8 cellular contexts compared by ENCODE assay signal in the genomic region with DNA sequence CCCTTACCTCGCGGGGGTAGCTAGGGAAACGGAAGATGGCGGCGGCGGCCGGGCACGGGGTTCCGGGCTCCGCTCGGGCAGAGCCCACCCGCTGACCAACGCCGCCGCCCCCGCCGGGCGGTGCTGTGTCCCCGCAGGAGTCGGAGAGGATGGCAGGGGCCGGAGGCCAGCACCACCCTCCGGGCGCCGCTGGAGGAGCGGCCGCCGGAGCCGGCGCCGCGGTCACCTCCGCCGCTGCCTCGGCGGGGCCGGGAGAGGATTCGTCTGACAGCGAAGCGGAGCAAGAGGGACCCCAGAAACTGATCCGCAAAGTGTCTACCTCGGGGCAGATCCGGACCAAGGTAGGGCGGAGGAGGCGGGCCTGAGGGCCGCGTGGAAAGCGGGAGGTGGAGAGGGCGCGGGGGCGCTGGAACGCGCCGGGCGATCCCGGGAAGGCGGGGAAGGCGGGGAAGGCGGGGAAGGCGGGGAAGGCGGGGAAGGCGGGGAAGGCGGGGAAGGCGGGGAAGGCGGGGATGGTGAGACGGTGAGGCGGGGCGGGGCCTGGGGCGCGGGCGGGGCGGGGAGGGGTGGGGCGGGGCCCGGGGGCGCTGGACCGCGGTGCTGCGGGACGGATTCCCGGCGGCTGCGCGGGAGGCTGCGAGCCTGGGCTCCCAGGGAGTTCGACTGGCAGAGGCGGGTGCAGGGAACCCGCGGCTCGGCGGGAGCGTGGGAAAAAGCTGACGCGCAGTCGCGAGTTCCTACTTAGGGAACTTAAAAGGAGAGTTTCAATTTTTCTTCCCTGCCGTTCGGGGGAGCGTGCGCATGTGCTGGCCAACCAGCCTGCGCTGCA. TPM values are rescaled to one million over a fixed set of nuclear protein-coding genes. Genes with fewer than 3 reads are reported as not detected.
A peak's percentile ranks its signal among the peaks of the same experiment; 100 is the strongest.
DNase-seq lines count a peak whose midpoint lies in the region; ATAC-seq and TF ChIP-seq lines count a peak whose summit lies in the region.

A gene with protein sequence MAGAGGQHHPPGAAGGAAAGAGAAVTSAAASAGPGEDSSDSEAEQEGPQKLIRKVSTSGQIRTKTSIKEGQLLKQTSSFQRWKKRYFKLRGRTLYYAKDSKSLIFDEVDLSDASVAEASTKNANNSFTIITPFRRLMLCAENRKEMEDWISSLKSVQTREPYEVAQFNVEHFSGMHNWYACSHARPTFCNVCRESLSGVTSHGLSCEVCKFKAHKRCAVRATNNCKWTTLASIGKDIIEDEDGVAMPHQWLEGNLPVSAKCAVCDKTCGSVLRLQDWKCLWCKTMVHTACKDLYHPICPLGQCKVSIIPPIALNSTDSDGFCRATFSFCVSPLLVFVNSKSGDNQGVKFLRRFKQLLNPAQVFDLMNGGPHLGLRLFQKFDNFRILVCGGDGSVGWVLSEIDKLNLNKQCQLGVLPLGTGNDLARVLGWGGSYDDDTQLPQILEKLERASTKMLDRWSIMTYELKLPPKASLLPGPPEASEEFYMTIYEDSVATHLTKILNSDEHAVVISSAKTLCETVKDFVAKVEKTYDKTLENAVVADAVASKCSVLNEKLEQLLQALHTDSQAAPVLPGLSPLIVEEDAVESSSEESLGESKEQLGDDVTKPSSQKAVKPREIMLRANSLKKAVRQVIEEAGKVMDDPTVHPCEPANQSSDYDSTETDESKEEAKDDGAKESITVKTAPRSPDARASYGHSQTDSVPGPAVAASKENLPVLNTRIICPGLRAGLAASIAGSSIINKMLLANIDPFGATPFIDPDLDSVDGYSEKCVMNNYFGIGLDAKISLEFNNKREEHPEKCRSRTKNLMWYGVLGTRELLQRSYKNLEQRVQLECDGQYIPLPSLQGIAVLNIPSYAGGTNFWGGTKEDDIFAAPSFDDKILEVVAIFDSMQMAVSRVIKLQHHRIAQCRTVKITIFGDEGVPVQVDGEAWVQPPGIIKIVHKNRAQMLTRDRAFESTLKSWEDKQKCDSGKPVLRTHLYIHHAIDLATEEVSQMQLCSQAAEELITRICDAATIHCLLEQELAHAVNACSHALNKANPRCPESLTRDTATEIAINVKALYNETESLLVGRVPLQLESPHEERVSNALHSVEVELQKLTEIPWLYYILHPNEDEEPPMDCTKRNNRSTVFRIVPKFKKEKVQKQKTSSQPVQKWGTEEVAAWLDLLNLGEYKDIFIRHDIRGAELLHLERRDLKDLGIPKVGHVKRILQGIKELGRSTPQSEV (plus strand): TSS at position 24 of the 829 bp plus-strand sequence. CDS start 126 bp downstream, at position 150.

- WGBS in right lobe of liver (ENCODE audit: insufficient coverage, low coverage, low lambda C conversion rate, missing lambda C conversion rate): 0% methylated on average over 19 of the region's 99 CpGs

- H3K27ac ChIP-seq in ACC112 (ENCODE audit: low read depth, low read length) (peak within 1 kb of the TSS; percentile 68), duodenal mucosa (ENCODE audit: low read depth, low read length) (peak within 1 kb of the TSS; percentile 63), right lobe of liver (peak within 1 kb of the TSS; percentile 45 to 85 (median 66))

- peak within 1 kb of the TSS; percentile 57 to 79 for H3K9ac ChIP-seq in duodenal mucosa (ENCODE audit: low read depth in 1 of 2, low read length in 2 of 2)

- H3K79me2 ChIP-seq in ACC112 (ENCODE audit: control insufficient read depth, insufficient read depth, low read length, unreplicated experiment): peaks cover 38% of the 10 kb centered on the region

- H3K36me3 ChIP-seq in ACC112 (ENCODE audit: insufficient read depth, low read length): no peaks in the 10 kb centered on the region
- H3K36me3 ChIP-seq in duodenal mucosa (ENCODE audit: control insufficient read depth in 1 of 2, insufficient read depth in 2 of 2, low read length in 2 of 2): no peaks in the 10 kb centered on the region
- no peaks in the 10 kb centered on the region for H3K36me3 ChIP-seq in right lobe of liver

- TF ChIP-seq CTCF in right lobe of liver (IDR thresholded peaks at IDR 0.05): peak; percentile 9 to 18 (median 16)

- intact Hi-C loops in right lobe of liver (cut with DNase I): loop anchor here in 1 of 2 donors (10.0 kb wide), 1 partner anchor 84 kb away; a partner anchor contains a TSS

- ATAC-seq in GM18517 (IDR thresholded peaks at IDR 0.05; ENCODE audit: unreplicated experiment) (peak; percentile 57), HG03045 (IDR thresholded peaks at IDR 0.05; ENCODE audit: unreplicated experiment) (peak; percentile 52), right lobe of liver (peak; percentile 86 to 92 (median 89))

- DNase-seq in NCI-H345 treated with DMSO at 0.1 percent for 48 hours (lab: John Stamatoyannopoulos, UW; ENCODE audit: unreplicated experiment) (peak; percentile 31), right lobe of liver (peak; percentile 92 to 93 (median 93))
- peak; percentile 42 to 47 for DNase-seq in activated CD4-positive, alpha-beta T cell treated with anti-CD3 and anti-CD28 coated beads, Interleukin-2, amount 50 U/mL, for 4 hours
- peak; percentile 65 for DNase-seq in stimulated activated CD4-positive, alpha-beta T cell treated with anti-CD3 and anti-CD28 coated beads, Interleukin-4, amount 100 ng/mL, for 24 hours

- H2AFZ ChIP-seq in ACC112 (ENCODE audit: low read length, unreplicated experiment): peak within 1 kb of the TSS; percentile 74

- TF ChIP-seq POLR2A in right lobe of liver (IDR thresholded peaks at IDR 0.05): no peak

- H3K4me3 ChIP-seq in ACC112 (ENCODE audit: low read depth, low read length) (peak within 1 kb of the TSS; percentile 92), duodenal mucosa (ENCODE audit: low read depth in 1 of 2, low read length in 2 of 2) (peak within 1 kb of the TSS; percentile 88 to 95), right lobe of liver (peak within 1 kb of the TSS; percentile 74 to 87 (median 86))

- no peaks in the 10 kb centered on the region for H3K9me3 ChIP-seq in duodenal mucosa (ENCODE audit: control insufficient read depth in 1 of 2, low read length in 2 of 2)
- no peaks in the 10 kb centered on the region for H3K9me3 ChIP-seq in right lobe of liver

- H3K27me3 ChIP-seq in ACC112 (ENCODE audit: insufficient read depth, low read length): no peaks in the 10 kb centered on the region
- H3K27me3 ChIP-seq in duodenal mucosa (ENCODE audit: control insufficient read depth in 1 of 2, insufficient read depth in 2 of 2, low read length in 2 of 2): no peaks in the 10 kb centered on the region
- H3K27me3 ChIP-seq in right lobe of liver: no peaks in the 10 kb centered on the region

- H3K4me1 ChIP-seq in ACC112 (ENCODE audit: control insufficient read depth, insufficient read depth, low read length, unreplicated experiment): peaks cover 17% of the 10 kb centered on the region
- peaks cover 6 to 9% of the 10 kb centered on the region in 2 donors for H3K4me1 ChIP-seq in duodenal mucosa (ENCODE audit: control insufficient read depth in 1 of 2, insufficient read depth in 2 of 2, low read length in 2 of 2)
- peaks cover 0 to 3% (median 0%) of the 10 kb centered on the region in 4 donors for H3K4me1 ChIP-seq in right lobe of liver

RNA-seq across cellular contexts. Expression of the gene that starts here (rescaled TPM):
- total RNA-seq in right lobe of liver: 1 to 10 TPM in 5 of 6 experiments, under 1 TPM in 1; 0.95 to 5.1 (median 2.2) TPM

Comparison
In these comparisons a context has a peak if more than half of its experiments do, and no peak if none do; other contexts are left out.
1. Peak in every context shown above with its lines: DNase-seq, ATAC-seq, H3K4me3 ChIP-seq and H3K27ac ChIP-seq.
2. DNase-seq: peak in every context shown above with its lines; median percentile 93 in right lobe of liver; 65 in stimulated activated CD4-positive, alpha-beta T cell treated with anti-CD3 and anti-CD28 coated beads, Interleukin-4, amount 100 ng/mL, for 24 hours; 44 in activated CD4-positive, alpha-beta T cell treated with anti-CD3 and anti-CD28 coated beads, Interleukin-2, amount 50 U/mL, for 4 hours; 31 in NCI-H345 treated with DMSO at 0.1 percent for 48 hours.